ENCODE assay signal across 8 cellular contexts in the genomic region with DNA sequence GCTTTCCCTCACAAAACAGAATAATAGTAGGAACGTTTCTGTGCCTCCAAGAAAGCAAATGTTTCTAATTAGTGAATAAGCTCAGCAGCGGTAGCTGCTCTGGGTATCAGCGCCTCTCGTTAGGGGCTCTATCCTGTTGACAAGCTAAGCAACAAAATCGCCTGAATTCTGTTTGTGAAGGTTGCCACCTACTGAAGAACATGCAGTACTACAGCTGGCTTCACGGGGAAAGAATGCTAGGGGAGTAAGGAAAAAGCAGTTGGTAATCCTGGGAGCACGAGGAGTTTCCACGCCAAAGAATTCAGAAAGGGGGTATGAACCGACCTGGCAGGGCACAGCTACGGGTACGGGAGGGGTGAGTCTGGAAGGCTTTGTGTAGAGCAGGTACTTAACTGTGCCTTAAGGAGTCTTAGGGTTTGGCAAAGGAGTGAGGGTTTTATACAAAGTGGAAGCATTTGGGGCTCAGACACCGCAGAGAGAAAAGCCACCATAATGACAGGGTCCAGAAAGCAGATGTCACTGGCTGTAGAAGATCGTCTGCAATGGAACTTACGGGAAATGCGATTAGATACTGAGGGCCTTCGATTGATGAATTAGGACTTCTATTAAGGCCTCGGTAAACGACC.
DNase-seq lines count a peak whose midpoint lies in the region; ATAC-seq, FAIRE-seq and TF ChIP-seq lines count a peak whose summit lies in the region.

No MANE protein-coding gene starts in this region.

- 21 to 24% methylated on average over 18 of the region's 18 CpGs for WGBS in body of pancreas, 2 donors
- no CpG with 5 or more reads among the region's 18 CpGs for WGBS in iPS DF 6.9 (ENCODE audit: insufficient coverage, insufficient read length)

- H3K27me3 ChIP-seq in body of pancreas (no peaks in the 10 kb centered on the region), iPS DF 6.9 (ENCODE audit: control insufficient read depth, insufficient read depth, low read length) (no peaks in the 10 kb centered on the region)

- FAIRE-seq in A204.1 (lab: Jason Lieb, UNC) (peak; percentile 78), GM12892 (lab: Jason Lieb, UNC) (peak; percentile 93)

- H3K9me3 ChIP-seq in body of pancreas, result no peaks in the 10 kb centered on the region
- H3K9me3 ChIP-seq in iPS DF 6.9 (ENCODE audit: control insufficient read depth, insufficient read depth, low read length), result no peaks in the 10 kb centered on the region

- peak; percentile 76 to 91 (median 88) for TF ChIP-seq CTCF in body of pancreas (IDR thresholded peaks at IDR 0.05)

- H3K4me1 ChIP-seq in body of pancreas (no peaks in the 10 kb centered on the region), iPS DF 6.9 (ENCODE audit: control insufficient read depth, insufficient read depth, low read length) (peaks cover 3% of the 10 kb centered on the region; the same call in 1 of the 2 replicates)

- ATAC-seq in HG02798 (IDR thresholded peaks at IDR 0.05; ENCODE audit: poor library complexity, unreplicated experiment), result peak; percentile 90
- ATAC-seq in body of pancreas, result peak; percentile 95

- H3K27ac ChIP-seq in body of pancreas (no peak overlapping the region), iPS DF 6.9 (ENCODE audit: low read length) (no peak overlapping the region)

- no peaks in the 10 kb centered on the region for H3K36me3 ChIP-seq in body of pancreas (replicated peaks in 1 of 2; ENCODE audit: insufficient read depth in 1 of 2, low read depth in 2 of 2)
- no peaks in the 10 kb centered on the region for H3K36me3 ChIP-seq in iPS DF 6.9 (ENCODE audit: control insufficient read depth, insufficient read depth, low read length)

- no peak for DNase-seq in GM12892 (ENCODE audit: insufficient read length)
- peak; percentile 44 to 80 (median 69) for DNase-seq in NCI-H1417 (lab: John Stamatoyannopoulos, UW)
- peak; percentile 6 for DNase-seq in T follicular helper cell (ENCODE audit: low read depth)
- DNase-seq in body of pancreas, result peak; percentile 63 to 68 (median 66)
- peak; percentile 91 for DNase-seq in iPS DF 6.9 (ENCODE audit: low read depth, low spot score)
- peak; percentile 31 for DNase-seq in skeletal muscle cell (ENCODE audit: low read depth)

- intact Hi-C loops in body of pancreas (cut with DNase I), result no loop called here

- no peak overlapping the region for H3K4me3 ChIP-seq in body of pancreas
- H3K4me3 ChIP-seq in iPS DF 6.9 (ENCODE audit: low read length), result no peak overlapping the region
- peak overlapping the region; percentile 17 for H3K4me3 ChIP-seq in skeletal muscle cell (ENCODE audit: low read depth, low read length)

- TF ChIP-seq POLR2A in GM12892 (IDR thresholded peaks at IDR 0.05; ENCODE audit: low read depth, low read length), result no peak
- TF ChIP-seq POLR2A in body of pancreas (IDR thresholded peaks at IDR 0.05), result no peak
